20 cellular contexts compared by ENCODE assay signal in the genomic region with DNA sequence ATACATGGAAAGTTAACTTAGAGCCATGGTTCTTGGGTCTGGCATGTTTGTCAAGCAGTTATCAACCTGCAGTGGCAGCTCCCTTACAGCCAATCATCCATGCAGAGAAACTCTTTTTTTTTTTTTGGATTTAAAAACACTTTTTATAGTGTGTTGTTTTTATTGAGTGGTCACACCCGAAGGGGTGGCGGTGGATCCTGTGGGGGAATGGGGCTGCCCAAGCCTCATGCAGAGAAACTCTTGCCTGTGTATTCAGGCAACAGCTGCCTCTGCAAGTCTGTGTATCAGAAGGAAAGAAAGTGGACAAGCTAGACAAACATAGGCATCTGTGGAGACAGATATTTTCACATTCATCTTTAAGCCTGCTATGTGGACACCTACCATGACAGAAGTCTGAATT.
"Had no signal": no experiment of that assay in that cellular context is flagged by ENCODE, and none has a peak within 500 bp of the region (broad histone marks: within the 10 kb centered on the region; RNA-seq: fewer than 3 reads in every experiment).

No MANE protein-coding gene starts in this region.

- H3K9me3 ChIP-seq: MG63, SJSA1 had no signal

- FAIRE-seq: RCC 7860 had no signal

- H3K27ac ChIP-seq: SJSA1, SK-N-MC had no signal

- H3K27me3 ChIP-seq: MG63, SJSA1 had no signal

- H3K36me3 ChIP-seq: MG63, SJSA1 had no signal

- H3K4me3 ChIP-seq: MG63, SJSA1, SK-N-MC had no signal

- DNase-seq: KBM-7, MG63, NCI-H1092, NCI-H1105 treated with DMSO at 0.1 percent for 48 hours, NCI-H1417 treated with DMSO at 0.1 percent for 48 hours, NCI-H146, NCI-H1694 treated with DMSO at 0.1 percent for 48 hours, NCI-H1930, NCI-H2081, NCI-H2107, NCI-H2227 treated with DMSO at 0.1 percent for 48 hours, NCI-H524, NCI-H526 treated with DMSO at 0.1 percent for 48 hours, NCI-H774, Right ventricle myocardium superior, RPMI8226, SIG-M5 had no signal
